1 cellular context compared by ENCODE assay signal in genomic region chr4:86592553-86593249, GRCh38.
TF ChIP-seq lines count a peak whose summit lies in the region.

No MANE protein-coding gene starts in this region.

TF ChIP-seq in WTC11, 78 proteins besides CTCF, POLR2A, EP300 and RAD21 (continued from another document):
- TF ChIP-seq CDX4 (CRISPR knock-in tag; IDR thresholded peaks at IDR 0.05; ENCODE audit: borderline replicate concordance): no peak
- no peak for TF ChIP-seq JAZF1 (CRISPR knock-in tag; IDR thresholded peaks at IDR 0.05)
- no peak for TF ChIP-seq ZMAT4 (CRISPR knock-in tag; IDR thresholded peaks at IDR 0.05)
- TF ChIP-seq CREB1 (CRISPR knock-in tag; IDR thresholded peaks at IDR 0.05): no peak
- no peak for TF ChIP-seq HMGXB4 (CRISPR knock-in tag; IDR thresholded peaks at IDR 0.05)
